In the genomic region with DNA sequence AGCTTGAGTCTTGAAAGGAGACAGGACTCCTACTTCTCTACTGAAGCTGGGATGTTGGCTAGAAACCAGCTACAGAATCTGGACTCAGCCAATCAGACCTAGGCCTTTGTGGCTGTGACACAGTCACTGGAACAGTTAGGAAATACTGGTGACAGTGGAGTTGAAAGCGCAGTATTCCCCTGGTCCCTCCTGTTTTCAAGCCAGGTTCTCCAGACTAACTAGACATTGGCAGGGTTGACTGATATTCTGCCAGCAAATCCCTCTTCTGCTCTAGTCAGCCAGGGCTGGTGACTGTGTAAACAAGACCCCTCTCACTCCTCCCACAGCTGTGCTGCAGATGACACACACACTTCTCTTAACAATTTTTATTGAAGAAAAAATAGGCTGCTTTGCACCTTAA, we compare ENCODE assay signal across 2 cellular contexts.
TF ChIP-seq lines count a peak whose summit lies in the region.

No MANE protein-coding gene starts in this region.

TF ChIP-seq in K562, 482 proteins besides CTCF, POLR2A, EP300 and RAD21:
- TF ChIP-seq ZNF583 (CRISPR knock-in tag; IDR thresholded peaks at IDR 0.05) = no peak
- peak in 1 of 2 experiments; percentile 72; a peak in 1 of 4 replicates for TF ChIP-seq FOXA3 (CRISPR knock-in tag; conservative IDR thresholded peaks at IDR 0.05 in 1 of 2, IDR thresholded peaks at IDR 0.05 in 1 of 2)

TF ChIP-seq in WTC11, 78 proteins besides CTCF, POLR2A, EP300 and RAD21:
- TF ChIP-seq, protein P1, sequence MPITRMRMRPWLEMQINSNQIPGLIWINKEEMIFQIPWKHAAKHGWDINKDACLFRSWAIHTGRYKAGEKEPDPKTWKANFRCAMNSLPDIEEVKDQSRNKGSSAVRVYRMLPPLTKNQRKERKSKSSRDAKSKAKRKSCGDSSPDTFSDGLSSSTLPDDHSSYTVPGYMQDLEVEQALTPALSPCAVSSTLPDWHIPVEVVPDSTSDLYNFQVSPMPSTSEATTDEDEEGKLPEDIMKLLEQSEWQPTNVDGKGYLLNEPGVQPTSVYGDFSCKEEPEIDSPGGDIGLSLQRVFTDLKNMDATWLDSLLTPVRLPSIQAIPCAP (CRISPR knock-in tag; IDR thresholded peaks at IDR 0.05) = no peak
- TF ChIP-seq RELA (CRISPR knock-in tag; IDR thresholded peaks at IDR 0.05; ENCODE audit: borderline replicate concordance) = no peak
- TF ChIP-seq, protein P2, sequence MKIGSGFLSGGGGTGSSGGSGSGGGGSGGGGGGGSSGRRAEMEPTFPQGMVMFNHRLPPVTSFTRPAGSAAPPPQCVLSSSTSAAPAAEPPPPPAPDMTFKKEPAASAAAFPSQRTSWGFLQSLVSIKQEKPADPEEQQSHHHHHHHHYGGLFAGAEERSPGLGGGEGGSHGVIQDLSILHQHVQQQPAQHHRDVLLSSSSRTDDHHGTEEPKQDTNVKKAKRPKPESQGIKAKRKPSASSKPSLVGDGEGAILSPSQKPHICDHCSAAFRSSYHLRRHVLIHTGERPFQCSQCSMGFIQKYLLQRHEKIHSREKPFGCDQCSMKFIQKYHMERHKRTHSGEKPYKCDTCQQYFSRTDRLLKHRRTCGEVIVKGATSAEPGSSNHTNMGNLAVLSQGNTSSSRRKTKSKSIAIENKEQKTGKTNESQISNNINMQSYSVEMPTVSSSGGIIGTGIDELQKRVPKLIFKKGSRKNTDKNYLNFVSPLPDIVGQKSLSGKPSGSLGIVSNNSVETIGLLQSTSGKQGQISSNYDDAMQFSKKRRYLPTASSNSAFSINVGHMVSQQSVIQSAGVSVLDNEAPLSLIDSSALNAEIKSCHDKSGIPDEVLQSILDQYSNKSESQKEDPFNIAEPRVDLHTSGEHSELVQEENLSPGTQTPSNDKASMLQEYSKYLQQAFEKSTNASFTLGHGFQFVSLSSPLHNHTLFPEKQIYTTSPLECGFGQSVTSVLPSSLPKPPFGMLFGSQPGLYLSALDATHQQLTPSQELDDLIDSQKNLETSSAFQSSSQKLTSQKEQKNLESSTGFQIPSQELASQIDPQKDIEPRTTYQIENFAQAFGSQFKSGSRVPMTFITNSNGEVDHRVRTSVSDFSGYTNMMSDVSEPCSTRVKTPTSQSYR (CRISPR knock-in tag; IDR thresholded peaks at IDR 0.05) = no peak
- no peak for TF ChIP-seq ZNF138 (CRISPR knock-in tag; conservative IDR thresholded peaks at IDR 0.05)
